Comparison of ENCODE assay signal across 8 cellular contexts in the genomic region with DNA sequence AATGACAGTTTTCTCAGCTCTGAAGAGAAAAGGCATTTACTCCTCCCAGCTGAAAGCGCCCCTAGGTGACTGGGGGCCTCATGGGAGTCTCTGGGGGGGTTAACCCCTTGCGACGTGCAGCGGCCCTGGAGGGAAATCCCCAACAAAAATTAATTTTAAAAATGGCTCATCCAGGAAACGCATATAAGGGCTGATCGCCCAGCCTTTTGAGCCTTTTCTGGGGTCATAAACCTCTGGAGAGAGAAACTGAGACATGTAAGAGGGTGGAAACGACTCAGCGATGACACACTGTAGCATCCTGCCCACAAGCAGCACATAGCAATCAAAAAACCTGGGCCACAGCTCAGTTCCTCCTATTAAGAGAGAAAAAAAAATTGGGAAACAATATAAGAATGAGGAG. TPM values are rescaled to one million over a fixed set of nuclear protein-coding genes. Genes with fewer than 3 reads are reported as not detected.
DNase-seq lines count a peak whose midpoint lies in the region; ATAC-seq and TF ChIP-seq lines count a peak whose summit lies in the region.

No MANE protein-coding gene starts in this region.

- H3K36me3 Mint-ChIP-seq in IgD-negative memory B cell, result peaks cover 2% of the 10 kb centered on the region
- no peaks in the 10 kb centered on the region for H3K36me3 Mint-ChIP-seq in activated naive CD4-positive, alpha-beta T cell treated with anti-CD3 and anti-CD28 coated beads, Interleukin-2, amount 50 U/mL, for 24 hours

- no peak overlapping the region for H3K27ac ChIP-seq in upper lobe of left lung

- peak overlapping the region; percentile 31 for H3K4me3 ChIP-seq in GM12865 (ENCODE audit: low read depth, low read length)
- H3K4me3 ChIP-seq in upper lobe of left lung, result no peak overlapping the region

- H3K36me3 ChIP-seq in upper lobe of left lung, result no peaks in the 10 kb centered on the region

- WGBS in upper lobe of left lung, 2 donors, result 56 to 72% methylated on average over 8 of the region's 8 CpGs

- no peak for TF ChIP-seq POLR2A in upper lobe of left lung (IDR thresholded peaks at IDR 0.05)

- H3K27me3 ChIP-seq in upper lobe of left lung, result no peaks in the 10 kb centered on the region

- peak overlapping the region; percentile 19 to 99 (median 95) for H3K27ac Mint-ChIP-seq in IgD-negative memory B cell
- peak overlapping the region; percentile 57 for H3K27ac Mint-ChIP-seq in activated naive CD4-positive, alpha-beta T cell treated with anti-CD3 and anti-CD28 coated beads, Interleukin-2, amount 50 U/mL, for 24 hours

- ATAC-seq in upper lobe of left lung (ENCODE audit: low FRiP score in 2 of 2), result no peak
- no peak for ATAC-seq in omental fat pad (ENCODE audit: low FRiP score)

- peaks cover 9 to 14% (median 13%) of the 10 kb centered on the region in 4 donors for H3K4me1 ChIP-seq in upper lobe of left lung

- no peaks in the 10 kb centered on the region for H3K9me3 ChIP-seq in upper lobe of left lung

- no peak for TF ChIP-seq CTCF in GM12865 (IDR thresholded peaks at IDR 0.05; ENCODE audit: insufficient read depth, low read depth, low read length, missing control alignments)
- TF ChIP-seq CTCF in upper lobe of left lung (IDR thresholded peaks at IDR 0.05), result no peak
- TF ChIP-seq CTCF in omental fat pad (IDR thresholded peaks at IDR 0.05), result no peak

- no peak for TF ChIP-seq EP300 in upper lobe of left lung (IDR thresholded peaks at IDR 0.05)

- peaks cover 22 to 32% (median 25%) of the 10 kb centered on the region in 3 donors for H3K4me1 Mint-ChIP-seq in IgD-negative memory B cell
- H3K4me1 Mint-ChIP-seq in activated naive CD4-positive, alpha-beta T cell treated with anti-CD3 and anti-CD28 coated beads, Interleukin-2, amount 50 U/mL, for 24 hours, result peaks cover 41% of the 10 kb centered on the region

- peak; percentile 87 for DNase-seq in GM12865 (ENCODE audit: low read depth)
- peak in 2 of 3 donors; percentile 42 to 51 for DNase-seq in stimulated activated CD4-positive, alpha-beta T cell treated with anti-CD3 and anti-CD28 coated beads, Interleukin-12 subunit alpha, Interleukin-12 subunit beta, amount 100 ng/mL, for 48 hours (ENCODE audit: low read depth in 2 of 3, low spot score in 1 of 3)
- no peak for DNase-seq in upper lobe of left lung
- no peak for DNase-seq in DMS 273 treated with DMSO at 0.1 percent for 48 hours (lab: John Stamatoyannopoulos, UW)
- DNase-seq in omental fat pad (ENCODE audit: low spot score), result no peak
- DNase-seq in CD1c-positive myeloid dendritic cell (ENCODE audit: extremely low spot score), result no peak

- no peaks in the 10 kb centered on the region for H3K9me3 Mint-ChIP-seq in IgD-negative memory B cell
- no peaks in the 10 kb centered on the region for H3K9me3 Mint-ChIP-seq in activated naive CD4-positive, alpha-beta T cell treated with anti-CD3 and anti-CD28 coated beads, Interleukin-2, amount 50 U/mL, for 24 hours

- peak overlapping the region; percentile 36 to 97 (median 72) for H3K4me3 Mint-ChIP-seq in IgD-negative memory B cell
- peak overlapping the region; percentile 48 for H3K4me3 Mint-ChIP-seq in activated naive CD4-positive, alpha-beta T cell treated with anti-CD3 and anti-CD28 coated beads, Interleukin-2, amount 50 U/mL, for 24 hours

- H3K27me3 Mint-ChIP-seq in IgD-negative memory B cell, result no peaks in the 10 kb centered on the region
- no peaks in the 10 kb centered on the region for H3K27me3 Mint-ChIP-seq in activated naive CD4-positive, alpha-beta T cell treated with anti-CD3 and anti-CD28 coated beads, Interleukin-2, amount 50 U/mL, for 24 hours

RNA-seq across cellular contexts. Expression of a gene that starts 20.4 kb away (rescaled TPM):
- 1.3 TPM for polyA plus RNA-seq in IgD-negative memory B cell
- total RNA-seq in upper lobe of left lung, result 1 to 10 TPM in 1 of 6 donors, under 1 TPM in 2, not detected in 3; 0.30 to 1.3 (median 0.37) TPM
- 1 to 10 TPM in 1 of 4 donors, not detected in 3; 2.0 TPM for total RNA-seq in omental fat pad

RNA-seq across cellular contexts. Expression of a gene that starts 33.7 kb away (rescaled TPM):
- polyA plus RNA-seq in IgD-negative memory B cell, result 18.6 TPM
- total RNA-seq in upper lobe of left lung (10 to 100 TPM in 2 of 6 donors, 1 to 10 TPM in 4; 5.4 to 16.6 (median 9.1) TPM), omental fat pad (10 to 100 TPM in 1 of 4 donors, 1 to 10 TPM in 3; 6.1 to 14.3 (median 7.4) TPM)

RNA-seq across cellular contexts. Expression of a gene that starts 33.9 kb away (rescaled TPM):
- polyA plus RNA-seq in IgD-negative memory B cell, result 21.1 TPM
- 100 to 1,000 TPM in 1 of 6 donors, 10 to 100 TPM in 5; 10.3 to 105 (median 24.5) TPM for total RNA-seq in upper lobe of left lung
- total RNA-seq in omental fat pad, result 10 to 100 TPM; 11.5 to 28.1 (median 12.8) TPM

Comparison
In these comparisons a context has a peak if more than half of its experiments do, and no peak if none do; other contexts are left out.
1. DNase-seq: peak in GM12865 (single experiment) and stimulated activated CD4-positive, alpha-beta T cell treated with anti-CD3 and anti-CD28 coated beads, Interleukin-12 subunit alpha, Interleukin-12 subunit beta, amount 100 ng/mL, for 48 hours (2 of 3); none in upper lobe of left lung (0 of 2), DMS 273 treated with DMSO at 0.1 percent for 48 hours (single experiment), omental fat pad (single experiment) and CD1c-positive myeloid dendritic cell (single experiment).